ENCODE assay signal across 21 cellular contexts in the genomic region with DNA sequence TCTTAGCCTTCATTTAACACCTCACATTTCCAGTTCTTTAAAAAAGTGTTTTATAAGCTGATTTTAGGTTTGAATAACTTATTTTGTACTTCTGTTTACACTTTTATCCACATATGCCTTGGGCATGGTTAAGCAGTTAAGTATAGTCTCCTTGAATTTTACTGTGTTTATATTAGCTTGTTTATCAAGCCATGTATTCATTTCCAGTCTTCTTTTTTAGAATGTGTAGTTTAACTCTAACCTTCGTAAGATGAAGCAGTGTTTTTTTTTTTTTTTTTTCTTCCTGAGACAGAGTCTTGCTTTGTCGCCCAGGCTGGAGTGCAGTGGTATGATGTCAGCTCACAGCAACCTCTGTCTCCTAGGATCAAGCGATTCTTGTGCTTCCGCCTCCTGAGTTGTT. TPM values are rescaled to one million over a fixed set of nuclear protein-coding genes. Genes with fewer than 3 reads are reported as not detected.
DNase-seq lines count a peak whose midpoint lies in the region; ATAC-seq, FAIRE-seq and TF ChIP-seq lines count a peak whose summit lies in the region.
"Had no signal": no experiment of that assay in that cellular context is flagged by ENCODE, and none has a peak within 500 bp of the region (broad histone marks: within the 10 kb centered on the region; RNA-seq: fewer than 3 reads in every experiment).

No MANE protein-coding gene starts in this region.

- H3K4me3 Mint-ChIP-seq in IgD-negative memory B cell (no peak overlapping the region), memory B cell (no peak overlapping the region)
- H3K4me3 Mint-ChIP-seq in stimulated activated naive B cell treated with anti-CD40 and anti-IgM and Interleukin-4, amounts not matched to agents 10 μg/mL and 1 μg/mL and 100 μg/mL, for 72 hours = no peak overlapping the region

- intact Hi-C loops in K562 (cut with micrococcal nuclease) = no loop called here

- H3K27ac Mint-ChIP-seq in IgD-negative memory B cell (peak overlapping the region in 2 of 3 donors; percentile 54 to 78), memory B cell (peak overlapping the region; percentile 35)
- H3K27ac Mint-ChIP-seq in stimulated activated naive B cell treated with anti-CD40 and anti-IgM and Interleukin-4, amounts not matched to agents 10 μg/mL and 1 μg/mL and 100 μg/mL, for 72 hours = no peak overlapping the region
- H3K27ac Mint-ChIP-seq: CD4-positive, alpha-beta memory T cell had no signal

- no peak overlapping the region for H3K27ac ChIP-seq in K562 (ENCODE audit: extremely low read depth, low read depth, low read length)
- H3K27ac ChIP-seq: A549, C4-2B had no signal

- peaks cover under 1% of the 10 kb centered on the region; the same call in 1 of the 2 replicates for H4K20me1 ChIP-seq in K562 (replicated peaks; ENCODE audit: control insufficient read depth, insufficient read depth, low read length)

- peaks cover 0 to 13% of the 10 kb centered on the region in 2 experiments; a peak in 2 of 5 replicates for H3K4me1 ChIP-seq in K562 (replicated peaks in 1 of 2; ENCODE audit: control insufficient read depth in 2 of 2, insufficient read depth in 2 of 2, low read length in 2 of 2)
- H3K4me1 ChIP-seq: A549 had no signal

- no TSS peak for BruUV-seq in K562 (replicated peaks; lab: Mats Ljungman, UMichigan)

- DNase-seq in K562 (ENCODE audit: extremely low read depth in 1 of 4, low spot score in 3 of 4) (no peak), memory B cell (ENCODE audit: low spot score in 2 of 2) (no peak), NOMO-1 treated with DMSO at 0.1 percent for 48 hours (lab: John Stamatoyannopoulos, UW; ENCODE audit: unreplicated experiment) (no peak)
- no peak for DNase-seq in stimulated activated naive B cell treated with anti-CD40 and anti-IgM and Interleukin-4, amounts not matched to agents 10 μg/mL and 1 μg/mL and 100 μg/mL, for 72 hours
- DNase-seq: BE2C; CD4-positive, alpha-beta memory T cell; COR-L47; DMS153; DMS79 treated with DMSO at 0.1 percent for 48 hours; EL had no signal

- POLR2A ChIA-PET in K562 (lab: Yijun Ruan, JAX) = interaction anchor here (0.8 to 1.4 kb wide), 2 partner anchors 8 to 18 kb away, joined by 3 to 4 read pairs; no protein-coding TSS in a partner anchor

- TF ChIP-seq EP300 in K562 (IDR thresholded peaks at IDR 0.05; ENCODE audit: low read length) = no peak

- no peak overlapping the region for H3K4me3 ChIP-seq in K562
- H3K4me3 ChIP-seq: A549 had no signal

- no peak for TF ChIP-seq POLR2A in K562 (conservative IDR thresholded peaks at IDR 0.05)

- H3K36me3 Mint-ChIP-seq in IgD-negative memory B cell = peaks cover 17% of the 10 kb centered on the region
- H3K36me3 Mint-ChIP-seq in memory B cell = peaks cover 19% of the 10 kb centered on the region
- H3K36me3 Mint-ChIP-seq in stimulated activated naive B cell treated with anti-CD40 and anti-IgM and Interleukin-4, amounts not matched to agents 10 μg/mL and 1 μg/mL and 100 μg/mL, for 72 hours = peaks cover 18 to 28% of the 10 kb centered on the region in 2 donors
- H3K36me3 Mint-ChIP-seq: CD4-positive, alpha-beta memory T cell had no signal

- H3K27me3 Mint-ChIP-seq in IgD-negative memory B cell (no peaks in the 10 kb centered on the region), memory B cell (no peaks in the 10 kb centered on the region)
- no peaks in the 10 kb centered on the region for H3K27me3 Mint-ChIP-seq in stimulated activated naive B cell treated with anti-CD40 and anti-IgM and Interleukin-4, amounts not matched to agents 10 μg/mL and 1 μg/mL and 100 μg/mL, for 72 hours
- H3K27me3 Mint-ChIP-seq: CD4-positive, alpha-beta memory T cell had no signal

- H3K9ac ChIP-seq in K562 (ENCODE audit: insufficient read depth in 1 of 2, low read depth in 2 of 2, low read length in 2 of 2) = no peak overlapping the region

- no peaks in the 10 kb centered on the region for H3K9me3 ChIP-seq in K562 (replicated peaks; ENCODE audit: control insufficient read depth, insufficient read depth, low read depth, low read length)
- H3K9me3 ChIP-seq: A549, BE2C had no signal

- 66% methylated on average over 4 of the region's 4 CpGs for WGBS in K562 (ENCODE audit: insufficient coverage, low coverage, missing lambda C conversion rate)

- no peak overlapping the region for H2AFZ ChIP-seq in K562 (ENCODE audit: low read depth, low read length)

- in situ Hi-C loops in K562 (cut with MboI) = no loop called here

- ATAC-seq in K562 (peak; percentile 26; the same call in 1 of the 3 replicates), memory B cell (ENCODE audit: low read depth) (no peak), HG03460 (IDR thresholded peaks at IDR 0.05; ENCODE audit: unreplicated experiment) (no peak), HG03469 (IDR thresholded peaks at IDR 0.05; ENCODE audit: unreplicated experiment) (no peak)
- ATAC-seq in stimulated activated naive B cell treated with anti-CD40 and anti-IgM and Interleukin-4, amounts not matched to agents 10 μg/mL and 1 μg/mL and 100 μg/mL, for 72 hours (replicated peaks) = no peak
- ATAC-seq: A549, HCT116 had no signal

- H3K9me3 Mint-ChIP-seq in IgD-negative memory B cell = peaks cover 2 to 10% (median 4%) of the 10 kb centered on the region in 3 donors
- peaks cover 6% of the 10 kb centered on the region for H3K9me3 Mint-ChIP-seq in memory B cell
- peaks cover 6 to 8% of the 10 kb centered on the region in 2 donors for H3K9me3 Mint-ChIP-seq in stimulated activated naive B cell treated with anti-CD40 and anti-IgM and Interleukin-4, amounts not matched to agents 10 μg/mL and 1 μg/mL and 100 μg/mL, for 72 hours
- H3K9me3 Mint-ChIP-seq: CD4-positive, alpha-beta memory T cell had no signal

- TF ChIP-seq CTCF in K562 (IDR thresholded peaks at IDR 0.05 in 2 of 3, conservative IDR thresholded peaks at IDR 0.05 in 1 of 3; ENCODE audit: insufficient read depth in 2 of 3, low read depth in 1 of 3, low read length in 3 of 3) = no peak

- H3K4me2 ChIP-seq in K562 (ENCODE audit: insufficient read depth, low read length) = no peak overlapping the region
- H3K4me2 ChIP-seq: A549 had no signal

- no peaks in the 10 kb centered on the region for H3K27me3 ChIP-seq in K562 (ENCODE audit: control insufficient read depth in 2 of 2, insufficient read depth in 2 of 2, low read length in 2 of 2)
- H3K27me3 ChIP-seq: BE2C had no signal

- CTCF ChIA-PET in K562 (lab: Yijun Ruan, JAX; ENCODE audit: low intra/inter-chr PET ratio) = interaction anchor here (0.7 kb wide), 1 partner anchor 193 kb away, joined by 5 read pairs; no protein-coding TSS in a partner anchor

- H3K36me3 ChIP-seq in K562 (ENCODE audit: control insufficient read depth, insufficient read depth, low read length) = peaks cover 60% of the 10 kb centered on the region
- H3K36me3 ChIP-seq: BE2C had no signal

- H3K9me1 ChIP-seq in K562 (ENCODE audit: control insufficient read depth, insufficient read depth, low read length) = no peaks in the 10 kb centered on the region

- FAIRE-seq in K562 (lab: Jason Lieb, UNC) = no peak
- FAIRE-seq: A549, D721Med, G401.6, GM12892, GM19239, H54 had no signal

- peaks cover 42 to 58% (median 58%) of the 10 kb centered on the region in 3 donors for H3K4me1 Mint-ChIP-seq in IgD-negative memory B cell
- H3K4me1 Mint-ChIP-seq in memory B cell = peaks cover 25% of the 10 kb centered on the region
- H3K4me1 Mint-ChIP-seq in stimulated activated naive B cell treated with anti-CD40 and anti-IgM and Interleukin-4, amounts not matched to agents 10 μg/mL and 1 μg/mL and 100 μg/mL, for 72 hours = peaks cover 17 to 51% of the 10 kb centered on the region in 2 donors

- no peak for TF ChIP-seq RAD21 in K562 (CRISPR knock-in tag; conservative IDR thresholded peaks at IDR 0.05 in 1 of 2, IDR thresholded peaks at IDR 0.05 in 1 of 2)

- peaks cover 98% of the 10 kb centered on the region for H3K79me2 ChIP-seq in K562 (ENCODE audit: control insufficient read depth, insufficient read depth, low read length)

TF ChIP-seq in K562, 482 proteins besides CTCF, POLR2A, EP300 and RAD21 (continues in another document):
- TF ChIP-seq XRCC5 (IDR thresholded peaks at IDR 0.05; ENCODE audit: low read depth, low read length) = no peak
- 0 out of 2 replicates have a peak, but pooled peaks have one; percentile 39 for TF ChIP-seq ZNF384 (IDR thresholded peaks at IDR 0.05; ENCODE audit: low read depth, low read length)
- no peak for TF ChIP-seq HMG20A (CRISPR knock-in tag; conservative IDR thresholded peaks at IDR 0.05)
- TF ChIP-seq ZNF764 (CRISPR knock-in tag; IDR thresholded peaks at IDR 0.05; ENCODE audit: low read depth) = no peak
- TF ChIP-seq TCFL5 (CRISPR knock-in tag; conservative IDR thresholded peaks at IDR 0.05) = no peak
- TF ChIP-seq MED1 (CRISPR knock-in tag; IDR thresholded peaks at IDR 0.05; ENCODE audit: borderline replicate concordance) = no peak

RNA-seq across cellular contexts. Expression of gene BMP2K, which starts 42.4 kb away (rescaled TPM):
- polyA plus RNA-seq in IgD-negative memory B cell = 24.1 TPM
- total RNA-seq in K562 (2011; cell fraction: chromatin; rRNA removed; ENCODE audit: low replicate concordance) = 277 and 609 TPM in 2 replicates
- total RNA-seq in K562 (2011; cell fraction: nucleolus; rRNA removed) = 85.4 and 124 TPM in 2 replicates
- total RNA-seq in K562 (2011; cell fraction: nucleoplasm; rRNA removed) = 181 and 239 TPM in 2 replicates
- total RNA-seq in K562 (2014; rRNA removed) = 87.6 and 88.6 TPM in 2 replicates
- 141 and 176 TPM in 2 replicates for total RNA-seq in K562 (2014; rRNA removed; fragmentation: Illumina TruSeq; extraction: Trizol)
- total RNA-seq in K562 (2015; rRNA removed; fragmentation: Illumina TruSeq; extraction: Trizol) = 202 and 217 TPM in 2 replicates
- total RNA-seq in K562 (2021) = 104 and 120 TPM in 2 replicates
- polyA plus RNA-seq in K562 (2011; rRNA removed) = 125 and 150 TPM in 2 replicates
- 51.4 and 56.4 TPM in 2 replicates for polyA plus RNA-seq in K562 (2011; cell fraction: cytosol; rRNA removed)
- 185 and 191 TPM in 2 replicates for polyA plus RNA-seq in K562 (2011; cell fraction: nucleus; rRNA removed)
- polyA plus RNA-seq in K562 (2012) = 52.6 and 57.6 TPM in 2 replicates
- 96.8 and 104 TPM in 2 replicates for polyA plus RNA-seq in K562 (2014; fragmentation: Illumina TruSeq; extraction: Trizol)
- polyA plus RNA-seq in K562 (2014; fragmentation: Nextera tagmentation; extraction: Ambion mirVana) = 10 to 100 TPM; 17.0 to 24.0 TPM
- polyA plus RNA-seq in K562 (2014; rRNA removed) = 76.3 and 85.8 TPM in 2 replicates
- polyA minus RNA-seq in K562 (2011; rRNA and poly(A)+ RNA removed) = 321 and 336 TPM in 2 replicates
- 69.5 and 101 TPM in 2 replicates for polyA minus RNA-seq in K562 (2011; cell fraction: cytosol; rRNA and poly(A)+ RNA removed)
- polyA minus RNA-seq in K562 (2011; cell fraction: nucleus; rRNA and poly(A)+ RNA removed) = 312 and 418 TPM in 2 replicates
